10 cellular contexts compared by ENCODE assay signal in genomic region chr4:6309755-6310154, GRCh38. TPM values are rescaled to one million over a fixed set of nuclear protein-coding genes. Genes with fewer than 3 reads are reported as not detected.
A peak's percentile ranks its signal among the peaks of the same experiment; 100 is the strongest.
DNase-seq lines count a peak whose midpoint lies in the region; ATAC-seq and TF ChIP-seq lines count a peak whose summit lies in the region.
"Had no signal": no experiment of that assay in that cellular context is flagged by ENCODE, and none has a peak within 500 bp of the region (broad histone marks: within the 10 kb centered on the region; RNA-seq: fewer than 3 reads in every experiment).

No MANE protein-coding gene starts in this region.

- no peaks in the 10 kb centered on the region for H3K27me3 ChIP-seq in stomach smooth muscle (ENCODE audit: control insufficient read depth in 1 of 2, insufficient read depth in 2 of 2, low read length in 2 of 2)

- peak overlapping the region in 1 of 2 donors; percentile 51 for H3K9ac ChIP-seq in stomach smooth muscle (ENCODE audit: low read length in 2 of 2)

- peaks cover 6% of the 10 kb centered on the region for H3K4me1 ChIP-seq in stomach smooth muscle (ENCODE audit: control insufficient read depth, insufficient read depth, low read length)

- no peaks in the 10 kb centered on the region for H3K9me3 ChIP-seq in stomach smooth muscle (ENCODE audit: control insufficient read depth in 2 of 2, low read length in 2 of 2)

- ATAC-seq in activated naive CD8-positive, alpha-beta T cell treated with anti-CD3 and anti-CD28 coated beads, Interleukin-2, amount 10 ng/mL, durations not matched to agents 7 days and 5 days (ENCODE audit: low read depth): no peak
- ATAC-seq in GM19035 (IDR thresholded peaks at IDR 0.05; ENCODE audit: unreplicated experiment): no peak

- H3K36me3 Mint-ChIP-seq in activated naive CD4-positive, alpha-beta T cell treated with anti-CD3 and anti-CD28 coated beads, Interleukin-2, amount 50 U/mL, for 24 hours: no peaks in the 10 kb centered on the region
- no peaks in the 10 kb centered on the region for H3K36me3 Mint-ChIP-seq in activated naive CD8-positive, alpha-beta T cell treated with anti-CD3 and anti-CD28 coated beads, Interleukin-2, amount 10 ng/mL, durations not matched to agents 7 days and 5 days
- H3K36me3 Mint-ChIP-seq in mesothelial cell of epicardium: peaks cover 1% of the 10 kb centered on the region

- H3K4me3 Mint-ChIP-seq in activated naive CD4-positive, alpha-beta T cell treated with anti-CD3 and anti-CD28 coated beads, Interleukin-2, amount 50 U/mL, for 24 hours: peak overlapping the region; percentile 45
- peak overlapping the region; percentile 53 for H3K4me3 Mint-ChIP-seq in activated naive CD8-positive, alpha-beta T cell treated with anti-CD3 and anti-CD28 coated beads, Interleukin-2, amount 10 ng/mL, durations not matched to agents 7 days and 5 days
- H3K4me3 Mint-ChIP-seq in mesothelial cell of epicardium: peak overlapping the region; percentile 67
- H3K4me3 Mint-ChIP-seq: activated CD4-positive, alpha-beta T cell treated with anti-CD3 and anti-CD28 coated beads, Interleukin-2, amount 10 ng/mL, durations not matched to agents 24 days and 14 days had no signal

- peaks cover 40% of the 10 kb centered on the region for H3K27me3 Mint-ChIP-seq in activated naive CD4-positive, alpha-beta T cell treated with anti-CD3 and anti-CD28 coated beads, Interleukin-2, amount 50 U/mL, for 24 hours
- H3K27me3 Mint-ChIP-seq in activated naive CD8-positive, alpha-beta T cell treated with anti-CD3 and anti-CD28 coated beads, Interleukin-2, amount 10 ng/mL, durations not matched to agents 7 days and 5 days: peaks cover 29% of the 10 kb centered on the region
- peaks cover 12% of the 10 kb centered on the region for H3K27me3 Mint-ChIP-seq in mesothelial cell of epicardium (ENCODE audit: low read depth)

- H3K36me3 ChIP-seq in stomach smooth muscle (ENCODE audit: control insufficient read depth in 2 of 2, insufficient read depth in 2 of 2, low read length in 2 of 2): peaks cover 0 to 3% of the 10 kb centered on the region in 2 donors

- peak overlapping the region; percentile 55 to 72 for H3K4me3 ChIP-seq in stomach smooth muscle (ENCODE audit: low read length in 2 of 2)

- no peak overlapping the region for H3K27ac ChIP-seq in stomach smooth muscle (ENCODE audit: low read length)

- POLR2A ChIA-PET in activated naive CD8-positive, alpha-beta T cell treated with anti-CD3 and anti-CD28 coated beads, Interleukin-2, amount 10 ng/mL, durations not matched to agents 7 days and 5 days (lab: Charles Lee): no interaction called here

- H3K27ac Mint-ChIP-seq in activated naive CD4-positive, alpha-beta T cell treated with anti-CD3 and anti-CD28 coated beads, Interleukin-2, amount 50 U/mL, for 24 hours: no peak overlapping the region
- H3K27ac Mint-ChIP-seq in activated naive CD8-positive, alpha-beta T cell treated with anti-CD3 and anti-CD28 coated beads, Interleukin-2, amount 10 ng/mL, durations not matched to agents 7 days and 5 days: no peak overlapping the region
- H3K27ac Mint-ChIP-seq in mesothelial cell of epicardium: no peak overlapping the region
- H3K27ac Mint-ChIP-seq: activated CD4-positive, alpha-beta T cell treated with anti-CD3 and anti-CD28 coated beads, Interleukin-2, amount 10 ng/mL, durations not matched to agents 24 days and 14 days had no signal

- no peak for TF ChIP-seq CTCF in mesothelial cell of epicardium (IDR thresholded peaks at IDR 0.05; ENCODE audit: unreplicated experiment)

- no peak for DNase-seq in activated naive CD4-positive, alpha-beta T cell treated with Interleukin-2 at 50 U/mL for 16 hours
- no peak for DNase-seq in activated naive CD8-positive, alpha-beta T cell treated with anti-CD3 and anti-CD28 coated beads, Interleukin-2, amount 10 ng/mL, durations not matched to agents 7 days and 5 days
- no peak for DNase-seq in mesothelial cell of epicardium (ENCODE audit: low spot score in 2 of 2, unreplicated experiment in 2 of 2)
- DNase-seq in DMS53 treated with DMSO at 0.1 percent for 48 hours (lab: John Stamatoyannopoulos, UW; ENCODE audit: unreplicated experiment): no peak
- no peak for DNase-seq in NCI-H1694 treated with DMSO at 0.1 percent for 48 hours (lab: John Stamatoyannopoulos, UW)
- DNase-seq: activated CD4-positive, alpha-beta T cell treated with anti-CD3 and anti-CD28 coated beads, Interleukin-2, amount 10 ng/mL, durations not matched to agents 24 days and 14 days; NCI-H1436 treated with DMSO at 0.1 percent for 48 hours had no signal

- H3K9me3 Mint-ChIP-seq in activated naive CD4-positive, alpha-beta T cell treated with anti-CD3 and anti-CD28 coated beads, Interleukin-2, amount 50 U/mL, for 24 hours: no peaks in the 10 kb centered on the region
- H3K9me3 Mint-ChIP-seq in activated naive CD8-positive, alpha-beta T cell treated with anti-CD3 and anti-CD28 coated beads, Interleukin-2, amount 10 ng/mL, durations not matched to agents 7 days and 5 days: peaks cover 5% of the 10 kb centered on the region
- H3K9me3 Mint-ChIP-seq in mesothelial cell of epicardium: peaks cover 3% of the 10 kb centered on the region
- H3K9me3 Mint-ChIP-seq: activated CD4-positive, alpha-beta T cell treated with anti-CD3 and anti-CD28 coated beads, Interleukin-2, amount 10 ng/mL, durations not matched to agents 24 days and 14 days had no signal

- peaks cover 4% of the 10 kb centered on the region for H3K4me1 Mint-ChIP-seq in activated naive CD4-positive, alpha-beta T cell treated with anti-CD3 and anti-CD28 coated beads, Interleukin-2, amount 50 U/mL, for 24 hours
- peaks cover 7% of the 10 kb centered on the region for H3K4me1 Mint-ChIP-seq in activated naive CD8-positive, alpha-beta T cell treated with anti-CD3 and anti-CD28 coated beads, Interleukin-2, amount 10 ng/mL, durations not matched to agents 7 days and 5 days
- peaks cover 11% of the 10 kb centered on the region for H3K4me1 Mint-ChIP-seq in mesothelial cell of epicardium

RNA-seq across cellular contexts. Expression of gene WFS1, which starts 40.1 kb away (rescaled TPM):
- total RNA-seq in activated naive CD8-positive, alpha-beta T cell treated with anti-CD3 and anti-CD28 coated beads, Interleukin-2, amount 10 ng/mL, durations not matched to agents 7 days and 5 days: 1 to 10 TPM; 2.3 to 2.4 TPM
- total RNA-seq in mesothelial cell of epicardium: 31.5 to 35.5 TPM (median 34.2 TPM) in 3 replicates
